ENCODE assay signal across 8 cellular contexts in the genomic region with DNA sequence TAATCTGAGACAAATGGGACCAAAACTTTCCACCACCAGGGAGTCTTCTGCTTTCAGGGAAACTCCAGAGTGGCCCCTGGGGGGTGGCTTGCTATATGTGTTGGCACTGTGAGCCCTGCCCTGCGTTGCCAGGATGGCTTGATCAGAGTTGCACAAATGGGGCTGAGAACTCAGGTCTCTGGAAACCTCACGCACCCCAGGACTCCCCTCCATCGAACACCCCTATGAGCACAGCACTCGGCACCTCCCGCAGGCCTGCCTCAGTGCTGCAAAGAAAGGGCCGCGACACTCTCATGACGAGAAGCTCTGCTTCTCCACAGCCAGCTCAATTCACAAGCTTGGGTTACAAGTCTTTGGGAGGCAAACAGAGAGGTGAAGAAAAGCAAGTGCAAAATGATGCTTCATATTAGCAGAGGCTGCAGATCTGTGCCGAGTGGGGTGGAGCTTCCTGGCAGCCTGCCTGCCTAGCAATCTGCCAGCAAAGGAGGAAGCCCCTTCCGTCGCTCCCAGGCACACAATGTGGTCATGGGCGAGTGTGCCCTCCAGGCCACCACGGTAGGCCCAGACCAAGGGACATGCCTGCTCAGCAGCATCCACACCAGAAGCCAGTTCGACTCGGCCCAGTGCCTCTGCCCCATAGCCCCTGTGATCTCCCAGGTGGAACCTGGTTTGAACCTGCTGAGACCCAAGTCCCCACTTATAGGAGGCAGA. TPM values are rescaled to one million over a fixed set of nuclear protein-coding genes. Genes with fewer than 3 reads are reported as not detected.
DNase-seq lines count a peak whose midpoint lies in the region; ATAC-seq, FAIRE-seq and TF ChIP-seq lines count a peak whose summit lies in the region.

No MANE protein-coding gene starts in this region.

- peak overlapping the region; percentile 88 for H3K4me3 Mint-ChIP-seq in activated CD4-positive, alpha-beta T cell treated with anti-CD3 and anti-CD28 coated beads, Interleukin-2, amount 10 ng/mL, durations not matched to agents 24 days and 14 days
- peak overlapping the region; percentile 81 to 94 (median 89) for H3K4me3 Mint-ChIP-seq in naive B cell

- in situ Hi-C loops in GM13976 (cut with MboI; ENCODE audit: low sequenced_read_pairs, unreplicated experiment): no loop called here

- TF ChIP-seq POLR2A in NB4 (IDR thresholded peaks at IDR 0.05; ENCODE audit: extremely low read depth, insufficient read length) (no peak), endothelial cell of umbilical vein (IDR thresholded peaks at IDR 0.05; ENCODE audit: low read depth, low read length) (no peak), uterus (IDR thresholded peaks at IDR 0.05) (no peak)

- H3K27ac ChIP-seq in endothelial cell of umbilical vein (ENCODE audit: insufficient read depth, low read depth, low read length) (peak overlapping the region; percentile 99), uterus (peak overlapping the region; percentile 95 to 100)

- H2AFZ ChIP-seq in endothelial cell of umbilical vein (ENCODE audit: low read depth, low read length): no peak overlapping the region

- intact Hi-C loops in activated CD4-positive, alpha-beta T cell treated with anti-CD3 and anti-CD28 coated beads, Interleukin-2, amount 10 ng/mL, durations not matched to agents 24 days and 14 days (cut with micrococcal nuclease): loop anchor here (1.0 to 10.0 kb wide), 4 partner anchors 7 to 903 kb away; no protein-coding TSS in a partner anchor
- intact Hi-C loops in endothelial cell of umbilical vein (cut with micrococcal nuclease) (loop anchor here (5.0 kb wide), 1 partner anchor 195 kb away; a partner anchor contains a TSS), uterus (cut with DNase I; ENCODE audit: low total_unique reads) (loop anchor here (5.0 kb wide), 1 partner anchor 55 kb away; a partner anchor contains a TSS)

- ATAC-seq in naive B cell (ENCODE audit: low read depth in 2 of 2): peak; percentile 14 to 20
- no peak for ATAC-seq in GM21390 (IDR thresholded peaks at IDR 0.05; ENCODE audit: unreplicated experiment)

- H3K36me3 ChIP-seq in endothelial cell of umbilical vein (ENCODE audit: control insufficient read depth in 2 of 2, extremely low read depth in 1 of 2, insufficient read depth in 2 of 2, low read length in 2 of 2) (peaks cover 17 to 37% of the 10 kb centered on the region in 2 experiments), uterus (no peaks in the 10 kb centered on the region)

- peaks cover 95% of the 10 kb centered on the region for H3K4me1 Mint-ChIP-seq in activated CD4-positive, alpha-beta T cell treated with anti-CD3 and anti-CD28 coated beads, Interleukin-2, amount 10 ng/mL, durations not matched to agents 24 days and 14 days
- peaks cover 81 to 95% (median 95%) of the 10 kb centered on the region in 3 donors for H3K4me1 Mint-ChIP-seq in naive B cell

- H3K27ac Mint-ChIP-seq in activated CD4-positive, alpha-beta T cell treated with anti-CD3 and anti-CD28 coated beads, Interleukin-2, amount 10 ng/mL, durations not matched to agents 24 days and 14 days: peak overlapping the region; percentile 99
- peak overlapping the region; percentile 95 to 99 (median 98) for H3K27ac Mint-ChIP-seq in naive B cell

- DNase-seq in GM13976 (ENCODE audit: low spot score): peak; percentile 58
- peak; percentile 83 for DNase-seq in NB4 (ENCODE audit: low read depth)
- peak; percentile 89 for DNase-seq in activated CD4-positive, alpha-beta T cell treated with anti-CD3 and anti-CD28 coated beads, Interleukin-2, amount 10 ng/mL, durations not matched to agents 24 days and 14 days
- peak; percentile 70 for DNase-seq in endothelial cell of umbilical vein (ENCODE audit: low read depth, low spot score)
- DNase-seq in naive B cell: peak; percentile 33
- DNase-seq in uterus: peak; percentile 81 to 85
- no peak for DNase-seq in NCI-H187 treated with DMSO at 0.1 percent for 48 hours (lab: John Stamatoyannopoulos, UW)

- no peaks in the 10 kb centered on the region for H3K9me3 Mint-ChIP-seq in activated CD4-positive, alpha-beta T cell treated with anti-CD3 and anti-CD28 coated beads, Interleukin-2, amount 10 ng/mL, durations not matched to agents 24 days and 14 days
- H3K9me3 Mint-ChIP-seq in naive B cell: no peaks in the 10 kb centered on the region

- no peaks in the 10 kb centered on the region for H3K9me3 ChIP-seq in endothelial cell of umbilical vein (replicated peaks; ENCODE audit: control insufficient read depth, insufficient read depth, low read length)
- no peaks in the 10 kb centered on the region for H3K9me3 ChIP-seq in uterus

- peak; percentile 80 for FAIRE-seq in endothelial cell of umbilical vein (lab: Jason Lieb, UNC)

- no peaks in the 10 kb centered on the region for H3K27me3 ChIP-seq in endothelial cell of umbilical vein (ENCODE audit: control insufficient read depth in 2 of 2, insufficient read depth in 2 of 2, low read length in 2 of 2)
- H3K27me3 ChIP-seq in uterus: no peaks in the 10 kb centered on the region

- H3K9ac ChIP-seq in endothelial cell of umbilical vein (replicated peaks; ENCODE audit: extremely low read depth, insufficient read depth, low read length): peak overlapping the region; percentile 95

- TSS peak; percentile 49 for BruUV-seq in endothelial cell of umbilical vein (replicated peaks; lab: Mats Ljungman, UMichigan)

- peaks cover 74% of the 10 kb centered on the region for H3K79me2 ChIP-seq in endothelial cell of umbilical vein (ENCODE audit: control insufficient read depth, insufficient read depth, low read length)

- H3K4me2 ChIP-seq in endothelial cell of umbilical vein (ENCODE audit: insufficient read depth, low read length): peak overlapping the region; percentile 23

- TF ChIP-seq CTCF in GM13976 (IDR thresholded peaks at IDR 0.05; ENCODE audit: borderline replicate concordance, control extremely low read depth, extremely low read depth, insufficient read depth, missing control alignments): no peak
- TF ChIP-seq CTCF in NB4 (IDR thresholded peaks at IDR 0.05; ENCODE audit: low read depth, low read length): no peak
- TF ChIP-seq CTCF in endothelial cell of umbilical vein (IDR thresholded peaks at IDR 0.05; ENCODE audit: extremely low read depth in 1 of 2, insufficient read depth in 1 of 2, low read depth in 1 of 2, low read length in 2 of 2): no peak
- TF ChIP-seq CTCF in uterus (IDR thresholded peaks at IDR 0.05): no peak

- H3K36me3 Mint-ChIP-seq in activated CD4-positive, alpha-beta T cell treated with anti-CD3 and anti-CD28 coated beads, Interleukin-2, amount 10 ng/mL, durations not matched to agents 24 days and 14 days (ENCODE audit: low read depth): peaks cover 79% of the 10 kb centered on the region
- peaks cover 10 to 18% of the 10 kb centered on the region in 2 donors for H3K36me3 Mint-ChIP-seq in naive B cell

- H3K4me3 ChIP-seq in NB4 (ENCODE audit: low read depth, low read length): peak overlapping the region; percentile 12
- no peak overlapping the region for H3K4me3 ChIP-seq in endothelial cell of umbilical vein (replicated peaks in 1 of 3; ENCODE audit: insufficient read depth in 1 of 3, low read depth in 1 of 3, low read length in 3 of 3)
- no peak overlapping the region for H3K4me3 ChIP-seq in uterus

- no peaks in the 10 kb centered on the region for H3K9me1 ChIP-seq in endothelial cell of umbilical vein (replicated peaks; ENCODE audit: control insufficient read depth, extremely low read depth, insufficient read depth, low read length)

- dilution Hi-C loops in endothelial cell of umbilical vein (cut with MboI; ENCODE audit: extremely low pct_ligation_motif_present, low sequenced_read_pairs): no loop called here

- no peaks in the 10 kb centered on the region for H3K27me3 Mint-ChIP-seq in activated CD4-positive, alpha-beta T cell treated with anti-CD3 and anti-CD28 coated beads, Interleukin-2, amount 10 ng/mL, durations not matched to agents 24 days and 14 days
- H3K27me3 Mint-ChIP-seq in naive B cell: no peaks in the 10 kb centered on the region

- CTCF ChIA-PET in endothelial cell of umbilical vein (lab: Charles Lee): interaction anchor here (0.7 to 5.3 kb wide), 13 partner anchors 8 to 154 kb away, joined by 3 to 56 read pairs (median 5); a partner anchor contains a TSS

- POLR2A ChIA-PET in endothelial cell of umbilical vein (lab: Charles Lee): interaction anchor here (0.6 to 3.8 kb wide), 12 partner anchors 14 to 133 kb away, joined by 3 to 19 read pairs (median 5); no protein-coding TSS in a partner anchor

- no peaks in the 10 kb centered on the region for H4K20me1 ChIP-seq in endothelial cell of umbilical vein (replicated peaks; ENCODE audit: control insufficient read depth, extremely low read depth, insufficient read depth, low read length)

- H3K4me1 ChIP-seq in endothelial cell of umbilical vein (ENCODE audit: control insufficient read depth, extremely low read depth, insufficient read depth, low read length) (peaks cover 97% of the 10 kb centered on the region), uterus (peaks cover 68 to 82% of the 10 kb centered on the region in 2 donors)

TF ChIP-seq in endothelial cell of umbilical vein, 7 proteins besides CTCF, POLR2A, EP300 and RAD21:
- TF ChIP-seq, protein P1, sequence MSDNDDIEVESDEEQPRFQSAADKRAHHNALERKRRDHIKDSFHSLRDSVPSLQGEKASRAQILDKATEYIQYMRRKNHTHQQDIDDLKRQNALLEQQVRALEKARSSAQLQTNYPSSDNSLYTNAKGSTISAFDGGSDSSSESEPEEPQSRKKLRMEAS (IDR thresholded peaks at IDR 0.05; ENCODE audit: insufficient read depth, insufficient read length): peak; percentile 24
- TF ChIP-seq FOS (IDR thresholded peaks at IDR 0.05; ENCODE audit: borderline replicate concordance, insufficient read depth, low read length) (no peak), POLR2AphosphoS5 (IDR thresholded peaks at IDR 0.05; ENCODE audit: insufficient read depth, low read depth, low read length) (peak; percentile 29)

RNA-seq across cellular contexts. Expression of a gene that starts 55.7 kb away (rescaled TPM):
- total RNA-seq in activated CD4-positive, alpha-beta T cell treated with anti-CD3 and anti-CD28 coated beads, Interleukin-2, amount 10 ng/mL, durations not matched to agents 24 days and 14 days: 625 and 633 TPM in 2 replicates
- total RNA-seq in endothelial cell of umbilical vein: 1,331 and 1,413 TPM in 2 replicates
- 157 and 188 TPM in 2 replicates for polyA plus RNA-seq in endothelial cell of umbilical vein
- polyA plus RNA-seq in endothelial cell of umbilical vein (2011; cell fraction: cytosol; rRNA removed): 377 and 396 TPM in 2 replicates
- polyA plus RNA-seq in endothelial cell of umbilical vein (2011; cell fraction: nucleus; rRNA removed): 759 and 766 TPM in 2 replicates
- 496 and 585 TPM in 2 replicates for polyA plus RNA-seq in endothelial cell of umbilical vein (2012)
- 1,176 and 1,679 TPM in 2 replicates for polyA minus RNA-seq in endothelial cell of umbilical vein
- polyA minus RNA-seq in endothelial cell of umbilical vein (2011; cell fraction: cytosol; rRNA and poly(A)+ RNA removed): 42.9 TPM
- polyA minus RNA-seq in endothelial cell of umbilical vein (2011; cell fraction: nucleus; rRNA and poly(A)+ RNA removed): 498 and 877 TPM in 2 replicates
- 100 to 1,000 TPM in 1 of 6 donors, 10 to 100 TPM in 5; 17.3 to 255 (median 64.5) TPM for polyA plus RNA-seq in naive B cell (ENCODE audit: low read depth in 6 of 6)
- 1,000 to 10,000 TPM in 1 of 4 donors, 100 to 1,000 TPM in 3; 215 to 1,171 (median 400) TPM for total RNA-seq in uterus
